In the genomic region with DNA sequence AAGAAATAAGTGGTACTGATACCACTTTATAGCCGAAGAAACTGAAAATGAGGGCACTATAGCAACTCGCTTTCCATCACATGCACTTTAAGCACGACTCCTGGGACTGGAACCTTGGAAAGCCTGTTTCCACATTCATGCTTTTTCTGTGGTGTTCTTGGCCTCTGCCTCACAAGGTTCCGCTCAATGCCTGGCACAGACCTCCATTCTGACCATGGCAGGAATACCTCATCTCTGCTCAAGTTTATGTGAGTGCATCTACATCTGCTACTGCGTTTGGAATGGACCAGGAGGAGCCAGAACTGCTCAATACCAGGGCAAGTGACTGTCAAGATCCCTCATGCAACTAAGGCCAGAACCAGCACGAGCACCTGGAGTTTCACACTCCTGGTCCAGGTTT, we compare ENCODE assay signal across 2 cellular contexts.
TF ChIP-seq lines count a peak whose summit lies in the region.

No MANE protein-coding gene starts in this region.

TF ChIP-seq in SK-N-SH, 30 proteins besides CTCF, POLR2A, EP300 and RAD21 (continued from another document):
- no peak for TF ChIP-seq TAF1 (IDR thresholded peaks at IDR 0.05; ENCODE audit: borderline replicate concordance, low read depth, low read length)
- TF ChIP-seq MXI1 (IDR thresholded peaks at IDR 0.05; ENCODE audit: low read depth, low read length) = no peak

TF ChIP-seq in SK-N-SH treated with all-trans-retinoic acid at 6 μM for 48 hours, 23 proteins besides CTCF, POLR2A, EP300 and RAD21 (continued from another document):
- TF ChIP-seq, protein P1, sequence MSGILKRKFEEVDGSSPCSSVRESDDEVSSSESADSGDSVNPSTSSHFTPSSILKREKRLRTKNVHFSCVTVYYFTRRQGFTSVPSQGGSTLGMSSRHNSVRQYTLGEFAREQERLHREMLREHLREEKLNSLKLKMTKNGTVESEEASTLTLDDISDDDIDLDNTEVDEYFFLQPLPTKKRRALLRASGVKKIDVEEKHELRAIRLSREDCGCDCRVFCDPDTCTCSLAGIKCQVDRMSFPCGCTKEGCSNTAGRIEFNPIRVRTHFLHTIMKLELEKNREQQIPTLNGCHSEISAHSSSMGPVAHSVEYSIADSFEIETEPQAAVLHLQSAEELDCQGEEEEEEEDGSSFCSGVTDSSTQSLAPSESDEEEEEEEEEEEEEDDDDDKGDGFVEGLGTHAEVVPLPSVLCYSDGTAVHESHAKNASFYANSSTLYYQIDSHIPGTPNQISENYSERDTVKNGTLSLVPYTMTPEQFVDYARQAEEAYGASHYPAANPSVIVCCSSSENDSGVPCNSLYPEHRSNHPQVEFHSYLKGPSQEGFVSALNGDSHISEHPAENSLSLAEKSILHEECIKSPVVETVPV (CRISPR knock-in tag; IDR thresholded peaks at IDR 0.05) = no peak
- TF ChIP-seq, protein P2, sequence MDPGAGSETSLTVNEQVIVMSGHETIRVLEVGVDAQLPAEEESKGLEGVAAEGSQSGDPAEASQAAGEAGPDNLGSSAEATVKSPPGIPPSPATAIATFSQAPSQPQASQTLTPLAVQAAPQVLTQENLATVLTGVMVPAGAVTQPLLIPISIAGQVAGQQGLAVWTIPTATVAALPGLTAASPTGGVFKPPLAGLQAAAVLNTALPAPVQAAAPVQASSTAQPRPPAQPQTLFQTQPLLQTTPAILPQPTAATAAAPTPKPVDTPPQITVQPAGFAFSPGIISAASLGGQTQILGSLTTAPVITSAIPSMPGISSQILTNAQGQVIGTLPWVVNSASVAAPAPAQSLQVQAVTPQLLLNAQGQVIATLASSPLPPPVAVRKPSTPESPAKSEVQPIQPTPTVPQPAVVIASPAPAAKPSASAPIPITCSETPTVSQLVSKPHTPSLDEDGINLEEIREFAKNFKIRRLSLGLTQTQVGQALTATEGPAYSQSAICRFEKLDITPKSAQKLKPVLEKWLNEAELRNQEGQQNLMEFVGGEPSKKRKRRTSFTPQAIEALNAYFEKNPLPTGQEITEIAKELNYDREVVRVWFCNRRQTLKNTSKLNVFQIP (CRISPR knock-in tag; IDR thresholded peaks at IDR 0.05; ENCODE audit: borderline replicate concordance, low read depth) = no peak
- TF ChIP-seq, protein P3, sequence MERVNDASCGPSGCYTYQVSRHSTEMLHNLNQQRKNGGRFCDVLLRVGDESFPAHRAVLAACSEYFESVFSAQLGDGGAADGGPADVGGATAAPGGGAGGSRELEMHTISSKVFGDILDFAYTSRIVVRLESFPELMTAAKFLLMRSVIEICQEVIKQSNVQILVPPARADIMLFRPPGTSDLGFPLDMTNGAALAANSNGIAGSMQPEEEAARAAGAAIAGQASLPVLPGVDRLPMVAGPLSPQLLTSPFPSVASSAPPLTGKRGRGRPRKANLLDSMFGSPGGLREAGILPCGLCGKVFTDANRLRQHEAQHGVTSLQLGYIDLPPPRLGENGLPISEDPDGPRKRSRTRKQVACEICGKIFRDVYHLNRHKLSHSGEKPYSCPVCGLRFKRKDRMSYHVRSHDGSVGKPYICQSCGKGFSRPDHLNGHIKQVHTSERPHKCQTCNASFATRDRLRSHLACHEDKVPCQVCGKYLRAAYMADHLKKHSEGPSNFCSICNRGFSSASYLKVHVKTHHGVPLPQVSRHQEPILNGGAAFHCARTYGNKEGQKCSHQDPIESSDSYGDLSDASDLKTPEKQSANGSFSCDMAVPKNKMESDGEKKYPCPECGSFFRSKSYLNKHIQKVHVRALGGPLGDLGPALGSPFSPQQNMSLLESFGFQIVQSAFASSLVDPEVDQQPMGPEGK (CRISPR knock-in tag; IDR thresholded peaks at IDR 0.05; ENCODE audit: borderline replicate concordance) = no peak
- TF ChIP-seq PPARA (CRISPR knock-in tag; IDR thresholded peaks at IDR 0.05; ENCODE audit: borderline replicate concordance) (no peak), SNAI2 (CRISPR knock-in tag; IDR thresholded peaks at IDR 0.05) (no peak)
